ENCODE assay signal across 17 cellular contexts in the genomic region with DNA sequence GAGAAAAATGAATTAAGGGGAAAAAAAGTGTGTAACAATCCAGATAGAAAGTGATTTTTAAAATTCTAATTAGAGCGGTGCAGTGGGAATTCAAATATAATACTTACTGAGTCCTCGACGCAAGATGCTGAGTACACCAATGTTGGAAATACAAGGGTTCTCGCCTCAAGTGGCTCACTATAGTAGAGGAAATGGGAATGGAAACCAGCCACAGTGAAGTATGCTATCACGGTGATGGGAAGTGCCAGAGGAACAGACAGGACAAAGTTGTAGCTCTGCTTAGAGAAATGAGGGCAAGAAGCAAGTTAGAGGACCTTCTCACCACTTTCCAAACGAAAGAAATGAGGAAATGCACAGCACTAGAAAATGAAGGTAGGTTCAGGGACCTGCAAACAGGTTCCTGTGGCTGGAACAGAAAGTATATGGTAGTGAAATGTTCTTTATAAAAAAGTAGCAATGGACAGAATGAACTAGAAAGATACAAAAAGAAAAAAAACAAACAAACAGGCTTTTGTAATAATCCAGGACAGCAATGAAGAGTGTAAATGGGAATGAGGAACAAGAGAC. TPM values are rescaled to one million over a fixed set of nuclear protein-coding genes. Genes with fewer than 3 reads are reported as not detected.
DNase-seq lines count a peak whose midpoint lies in the region; ATAC-seq and TF ChIP-seq lines count a peak whose summit lies in the region.
"Had no signal": no experiment of that assay in that cellular context is flagged by ENCODE, and none has a peak within 500 bp of the region (broad histone marks: within the 10 kb centered on the region; RNA-seq: fewer than 3 reads in every experiment).

No MANE protein-coding gene starts in this region.

- H3K4ac ChIP-seq in IMR-90 (ENCODE audit: low read depth, low read length), result no peak overlapping the region

- no peak overlapping the region for H4K91ac ChIP-seq in IMR-90 (ENCODE audit: insufficient read depth, low read depth, low read length)

- ATAC-seq in IMR-90 (ENCODE audit: low read depth) (no peak), left lung (peak; percentile 88), thoracic aorta (ENCODE audit: insufficient number of reproducible peaks, low FRiP score, low read depth) (no peak), HG03432 (IDR thresholded peaks at IDR 0.05; ENCODE audit: unreplicated experiment) (no peak)

- no TSS peak for BruUV-seq in IMR-90 (replicated peaks; lab: Mats Ljungman, UMichigan)

- peaks cover 3 to 53% of the 10 kb centered on the region in 2 experiments; a peak in 3 of 4 replicates for H3K79me1 ChIP-seq in IMR-90 (ENCODE audit: low read depth in 1 of 2, low read length in 2 of 2)

- H2BK20ac ChIP-seq in IMR-90 (ENCODE audit: low read depth, low read length), result no peak overlapping the region

- H3K4me1 ChIP-seq in IMR-90 (ENCODE audit: control insufficient read depth, insufficient read depth, low read length) (peaks cover 12% of the 10 kb centered on the region), colonic mucosa (peaks cover 9% of the 10 kb centered on the region), left lung (peaks cover 10 to 40% of the 10 kb centered on the region in 2 donors), thoracic aorta (ENCODE audit: control insufficient read depth in 1 of 2, low read depth in 2 of 2) (peaks cover 25 to 53% of the 10 kb centered on the region in 2 donors)

- 100% methylated on average over 1 of the region's 6 CpGs; no CpG with 5 or more reads in 1 of the 2 experiments for WGBS in IMR-90 (ENCODE audit: extremely low coverage in 2 of 2, insufficient read length in 1 of 2), 2 experiments

- no peaks in the 10 kb centered on the region for H3K9me3 ChIP-seq in IMR-90 (ENCODE audit: control insufficient read depth, insufficient read depth, low read length)
- H3K9me3 ChIP-seq in colonic mucosa, result no peaks in the 10 kb centered on the region
- no peaks in the 10 kb centered on the region for H3K9me3 ChIP-seq in left lung
- H3K9me3 ChIP-seq in thoracic aorta, result no peaks in the 10 kb centered on the region
- H3K9me3 ChIP-seq: BE2C, body of pancreas, prostate gland had no signal

- no peak for TF ChIP-seq CTCF in IMR-90 (conservative IDR thresholded peaks at IDR 0.05; ENCODE audit: low read depth, low read length)
- no peak for TF ChIP-seq CTCF in colonic mucosa (IDR thresholded peaks at IDR 0.05)
- TF ChIP-seq CTCF in left lung (IDR thresholded peaks at IDR 0.05), result no peak
- TF ChIP-seq CTCF in thoracic aorta (IDR thresholded peaks at IDR 0.05), result no peak

- peaks cover 62% of the 10 kb centered on the region for H4K20me1 ChIP-seq in IMR-90 (ENCODE audit: insufficient read depth, low read length)

- no peak overlapping the region for H2AFZ ChIP-seq in IMR-90 (replicated peaks; ENCODE audit: low read length, poor library complexity)

- no peak overlapping the region for H4K5ac ChIP-seq in IMR-90 (ENCODE audit: low read depth, low read length)

- H2AK9ac ChIP-seq in IMR-90 (replicated peaks; ENCODE audit: low read depth, low read length, poor library complexity), result no peak overlapping the region

- dilution Hi-C loops in IMR-90 (cut with HindIII; ENCODE audit: low sequenced_read_pairs, unreplicated experiment), result no loop called here

- POLR2A ChIA-PET in IMR-90 (lab: Charles Lee; ENCODE audit: unreplicated experiment), result no interaction called here

- TF ChIP-seq POLR2A in IMR-90 (IDR thresholded peaks at IDR 0.05; ENCODE audit: low read depth, low read length), result no peak

- H2BK120ac ChIP-seq in IMR-90 (ENCODE audit: low read depth, low read length), result no peak overlapping the region

- TF ChIP-seq RAD21 in IMR-90 (IDR thresholded peaks at IDR 0.05; ENCODE audit: low read length), result no peak

- intact Hi-C loops in IMR-90 (cut with micrococcal nuclease) (no loop called here), colonic mucosa (cut with DNase I) (no loop called here), left lung (cut with DNase I) (no loop called here), posterior cingulate gyrus (cut with DNase I) (no loop called here)

- no peak overlapping the region for H3K27ac ChIP-seq in IMR-90 (ENCODE audit: insufficient read depth, low read length)
- peak overlapping the region; percentile 54 for H3K27ac ChIP-seq in colonic mucosa
- no peak overlapping the region for H3K27ac ChIP-seq in left lung
- H3K27ac ChIP-seq in thoracic aorta, result peak overlapping the region; percentile 16 to 45
- H3K27ac ChIP-seq: prostate gland had no signal

- no peak overlapping the region for H3K56ac ChIP-seq in IMR-90 (ENCODE audit: extremely low read depth, insufficient read depth, low read length)

- no peak overlapping the region for H2AK5ac ChIP-seq in IMR-90 (ENCODE audit: low read depth, low read length)

- peaks cover 3% of the 10 kb centered on the region; the same call in 1 of the 2 replicates for H3K36me3 ChIP-seq in IMR-90 (ENCODE audit: control insufficient read depth, insufficient read depth, low read length)
- no peaks in the 10 kb centered on the region for H3K36me3 ChIP-seq in colonic mucosa
- no peaks in the 10 kb centered on the region for H3K36me3 ChIP-seq in left lung
- H3K36me3 ChIP-seq in thoracic aorta, result no peaks in the 10 kb centered on the region
- H3K36me3 ChIP-seq: prostate gland had no signal

- no peak overlapping the region for H2BK5ac ChIP-seq in IMR-90 (ENCODE audit: low read depth, low read length, poor library complexity, severe bottlenecking)

- H3K4me3 ChIP-seq in IMR-90 (ENCODE audit: insufficient read depth, low read depth, low read length), result no peak overlapping the region
- no peak overlapping the region for H3K4me3 ChIP-seq in colonic mucosa
- H3K4me3 ChIP-seq in left lung, result no peak overlapping the region
- H3K4me3 ChIP-seq in thoracic aorta, result no peak overlapping the region
- H3K4me3 ChIP-seq: body of pancreas, prostate gland had no signal

- H3K23ac ChIP-seq in IMR-90 (ENCODE audit: low read depth, low read length), result 0 out of 2 replicates have a peak overlapping the region, but pooled peaks have one; percentile 24

- CTCF ChIA-PET in IMR-90 (lab: Yijun Ruan, JAX), result no interaction called here

- H3K4me2 ChIP-seq in IMR-90 (ENCODE audit: low read depth, low read length), result peak overlapping the region; percentile 44; the same call in 1 of the 2 replicates

- H2BK15ac ChIP-seq in IMR-90 (ENCODE audit: low read depth, low read length), result no peak overlapping the region

- H3K9me1 ChIP-seq in IMR-90 (ENCODE audit: insufficient read depth, low read length), result peaks cover 6% of the 10 kb centered on the region

- no peak overlapping the region for H3K14ac ChIP-seq in IMR-90 (replicated peaks; ENCODE audit: low read depth, low read length)

- no peak overlapping the region for H4K8ac ChIP-seq in IMR-90 (ENCODE audit: low read depth in 2 of 2, low read length in 2 of 2)

- H3K27me3 ChIP-seq in IMR-90 (ENCODE audit: control insufficient read depth, insufficient read depth, low read length) (no peaks in the 10 kb centered on the region), colonic mucosa (no peaks in the 10 kb centered on the region), left lung (no peaks in the 10 kb centered on the region), thoracic aorta (replicated peaks; ENCODE audit: insufficient read depth) (no peaks in the 10 kb centered on the region)
- H3K27me3 ChIP-seq: BE2C, body of pancreas, dorsolateral prefrontal cortex had no signal

- in situ Hi-C loops in IMR-90 (cut with MboI; ENCODE audit: low sequenced_read_pairs), result no loop called here

- H3K9ac ChIP-seq in IMR-90 (ENCODE audit: low read depth, low read length) (no peak overlapping the region), colonic mucosa (ENCODE audit: low read depth in 2 of 2, low read length in 2 of 2) (peak overlapping the region in 1 of 2 donors; percentile 63)

- no peak overlapping the region for H3K18ac ChIP-seq in IMR-90 (ENCODE audit: low read depth, low read length)

- no peak for DNase-seq in IMR-90
- DNase-seq in colonic mucosa, result no peak
- no peak for DNase-seq in left lung
- DNase-seq in thoracic aorta (ENCODE audit: low spot score), result no peak
- DNase-seq in posterior cingulate gyrus, result no peak
- no peak for DNase-seq in HuH-7 (ENCODE audit: low spot score)
- DNase-seq: activated CD4-positive, alpha-beta T cell treated with anti-CD3 and anti-CD28 coated beads, Interleukin-2, amount 10 ng/mL, durations not matched to agents 24 days and 14 days; activated naive CD4-positive, alpha-beta T cell treated with anti-CD3 and anti-CD28 coated beads, Interleukin-2, amount 50 U/mL, for 16 hours; BE2C; body of pancreas; dorsolateral prefrontal cortex; MM.1S; naive B cell; NCI-H2029 treated with DMSO at 0.1 percent for 48 hours; NCI-H524 had no signal

TF ChIP-seq in IMR-90, 13 proteins besides CTCF, POLR2A, EP300 and RAD21 (continues in another document):
- TF ChIP-seq, protein P1, sequence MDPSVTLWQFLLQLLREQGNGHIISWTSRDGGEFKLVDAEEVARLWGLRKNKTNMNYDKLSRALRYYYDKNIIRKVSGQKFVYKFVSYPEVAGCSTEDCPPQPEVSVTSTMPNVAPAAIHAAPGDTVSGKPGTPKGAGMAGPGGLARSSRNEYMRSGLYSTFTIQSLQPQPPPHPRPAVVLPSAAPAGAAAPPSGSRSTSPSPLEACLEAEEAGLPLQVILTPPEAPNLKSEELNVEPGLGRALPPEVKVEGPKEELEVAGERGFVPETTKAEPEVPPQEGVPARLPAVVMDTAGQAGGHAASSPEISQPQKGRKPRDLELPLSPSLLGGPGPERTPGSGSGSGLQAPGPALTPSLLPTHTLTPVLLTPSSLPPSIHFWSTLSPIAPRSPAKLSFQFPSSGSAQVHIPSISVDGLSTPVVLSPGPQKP (IDR thresholded peaks at IDR 0.05; ENCODE audit: borderline replicate concordance, low read depth, low read length), result no peak
- no peak for TF ChIP-seq MAFK (IDR thresholded peaks at IDR 0.05; ENCODE audit: low read depth, low read length)
- no peak for TF ChIP-seq FOS (IDR thresholded peaks at IDR 0.05; ENCODE audit: low read depth, low read length)
- TF ChIP-seq CHD1 (IDR thresholded peaks at IDR 0.05; ENCODE audit: low read depth, low read length), result no peak
- no peak for TF ChIP-seq MAZ (IDR thresholded peaks at IDR 0.05; ENCODE audit: borderline replicate concordance, low read depth, low read length)
- TF ChIP-seq BHLHE40 (IDR thresholded peaks at IDR 0.05; ENCODE audit: low read depth, low read length), result no peak
- TF ChIP-seq CEBPB (IDR thresholded peaks at IDR 0.05; ENCODE audit: low read depth, low read length), result no peak
- TF ChIP-seq SMC3 (IDR thresholded peaks at IDR 0.05; ENCODE audit: low read depth, low read length), result no peak

RNA-seq across cellular contexts. Expression of gene EGLN1, which starts 13.5 kb away (rescaled TPM):
- total RNA-seq in IMR-90 (2012; rRNA removed) (26.9 and 66.4 TPM in 2 replicates), colonic mucosa (10 to 100 TPM; 36.6 to 79.1 TPM), left lung (10 to 100 TPM; 19.4 to 25.2 TPM), thoracic aorta (10 to 100 TPM; 40.6 to 42.7 TPM)
- polyA plus RNA-seq in IMR-90 (2012; rRNA removed), result 18.1 and 25.7 TPM in 2 replicates
- 5.9 and 11.1 TPM in 2 replicates for polyA plus RNA-seq in IMR-90 (2012; cell fraction: cytosol; rRNA removed)
- polyA plus RNA-seq in IMR-90 (2012; cell fraction: nucleus; rRNA removed; ENCODE audit: low replicate concordance), result 7.3 and 10.0 TPM in 2 replicates

Comparison
In these comparisons a context has a peak if more than half of its experiments do, and no peak if none do; other contexts are left out.
1. H3K27ac ChIP-seq: peak in colonic mucosa (single experiment) and thoracic aorta (2 of 2); none in IMR-90 (single experiment) and left lung (0 of 2).